In genomic region chr7:116812905-116813304, GRCh38 we compare ENCODE assay signal across 27 cellular contexts. TPM values are rescaled to one million over a fixed set of nuclear protein-coding genes. Genes with fewer than 3 reads are reported as not detected.
A peak's percentile ranks its signal among the peaks of the same experiment; 100 is the strongest.
DNase-seq lines count a peak whose midpoint lies in the region; ATAC-seq, FAIRE-seq and TF ChIP-seq lines count a peak whose summit lies in the region.
"Had no signal": no experiment of that assay in that cellular context is flagged by ENCODE, and none has a peak within 500 bp of the region (broad histone marks: within the 10 kb centered on the region; RNA-seq: fewer than 3 reads in every experiment).

No MANE protein-coding gene starts in this region.

- intact Hi-C loops in Panc1 (cut with micrococcal nuclease; ENCODE audit: unreplicated experiment), result no loop called here
- intact Hi-C loops in stomach (cut with DNase I; ENCODE audit: low total_unique reads), result loop anchor here (10.0 kb wide), 1 partner anchor 218 kb away; no protein-coding TSS in a partner anchor

- CTCF ChIA-PET in Panc1 (lab: Charles Lee), result no interaction called here

- no peak overlapping the region for H3K4me2 ChIP-seq in MM.1S (ENCODE audit: low read depth, low read length)
- H3K4me2 ChIP-seq: KMS-11 had no signal

- FAIRE-seq in small intestine (lab: Jason Lieb, UNC), result no peak
- FAIRE-seq: H1, HTR-8/SVneo had no signal

- DNase-seq in EH (ENCODE audit: low read depth), result peak; percentile 35
- DNase-seq in Panc1 (ENCODE audit: low read depth, low spot score), result no peak
- DNase-seq in kidney epithelial cell (ENCODE audit: low read depth), result peak; percentile 96
- DNase-seq in small intestine, result peak; percentile 59
- no peak for DNase-seq in stomach
- DNase-seq in germinal center (ENCODE audit: low spot score), result no peak
- DNase-seq in hepatic stellate cell (ENCODE audit: low spot score), result no peak
- DNase-seq in MM.1S, result no peak
- DNase-seq: activated CD4-positive, alpha-beta T cell treated with anti-CD3 and anti-CD28 coated beads, Interleukin-2, amount 10 ng/mL, durations not matched to agents 24 days and 14 days; activated CD8-positive, alpha-beta memory T cell treated with anti-CD3 and anti-CD28 coated beads, Interleukin-2, amount 10 ng/mL, durations not matched to agents 7 days and 5 days; activated naive CD4-positive, alpha-beta T cell treated with anti-CD3 and anti-CD28 coated beads, Interleukin-2, amount 10 ng/mL, durations not matched to agents 7 days and 5 days; activated T-cell treated with anti-CD3 and anti-CD28 coated beads, Interleukin-2, amount 50 U/mL, for 72 hours; amygdala; C1 segment of cervical spinal cord; MV-4-11; natural killer cell; NCI-H1694; NCI-H2171 treated with DMSO at 0.1 percent for 48 hours; NCI-H524; retina had no signal

- no peak overlapping the region for H3K4me3 ChIP-seq in Panc1 (ENCODE audit: low read depth in 2 of 2, low read length in 2 of 2)
- H3K4me3 ChIP-seq in kidney epithelial cell (ENCODE audit: low read depth, low read length), result no peak overlapping the region
- no peak overlapping the region for H3K4me3 ChIP-seq in small intestine (ENCODE audit: low read depth in 1 of 2, low read length in 2 of 2)
- H3K4me3 ChIP-seq in stomach, result no peak overlapping the region
- no peak overlapping the region for H3K4me3 ChIP-seq in MM.1S (ENCODE audit: low read length)
- H3K4me3 ChIP-seq: suprapubic skin, vagina had no signal

- no peaks in the 10 kb centered on the region for H3F3A ChIP-seq in MM.1S (ENCODE audit: insufficient read depth, low read length)

- 11 to 49% (median 24%) methylated on average over 2 of the region's 2 CpGs for WGBS in small intestine, 3 donors
- WGBS in stomach, 5 donors, result 30 to 47% (median 40%) methylated on average over 2 of the region's 2 CpGs

- no peaks in the 10 kb centered on the region for H3K9me3 ChIP-seq in Panc1 (ENCODE audit: control insufficient read depth, insufficient read depth, low read depth, low read length)
- no peaks in the 10 kb centered on the region for H3K9me3 ChIP-seq in small intestine (ENCODE audit: control insufficient read depth, low read depth)
- H3K9me3 ChIP-seq in stomach, result no peaks in the 10 kb centered on the region
- H3K9me3 ChIP-seq in MM.1S (replicated peaks; ENCODE audit: insufficient read depth, low read length), result no peaks in the 10 kb centered on the region
- H3K9me3 ChIP-seq: suprapubic skin, vagina had no signal

- POLR2A ChIA-PET in Panc1 (lab: Charles Lee), result no interaction called here

- no peaks in the 10 kb centered on the region for H3K79me2 ChIP-seq in MM.1S (ENCODE audit: low read length)

- H4K20me1 ChIP-seq in MM.1S (ENCODE audit: insufficient read depth, low read length), result no peaks in the 10 kb centered on the region

- H3K27ac ChIP-seq in Panc1 (ENCODE audit: low read length), result peak overlapping the region; percentile 40; the same call in 1 of the 2 replicates
- no peak overlapping the region for H3K27ac ChIP-seq in small intestine (ENCODE audit: low read depth in 1 of 2, low read length in 1 of 2)
- H3K27ac ChIP-seq in stomach, result no peak overlapping the region
- no peak overlapping the region for H3K27ac ChIP-seq in MM.1S (ENCODE audit: low read length)
- H3K27ac ChIP-seq: KMS-11, suprapubic skin, vagina had no signal

- H3K9ac ChIP-seq in MM.1S (ENCODE audit: low read length), result no peak overlapping the region
- H3K9ac ChIP-seq: KMS-11 had no signal

- TF ChIP-seq CTCF in Panc1 (IDR thresholded peaks at IDR 0.05) (no peak), kidney epithelial cell (IDR thresholded peaks at IDR 0.05; ENCODE audit: insufficient read depth, low read length, poor library complexity, severe bottlenecking) (no peak), stomach (IDR thresholded peaks at IDR 0.05) (no peak), MM.1S (IDR thresholded peaks at IDR 0.05; ENCODE audit: low read length) (no peak)

- H3K9me2 ChIP-seq in MM.1S (replicated peaks; ENCODE audit: insufficient read depth, low read length), result no peaks in the 10 kb centered on the region

- no peak for TF ChIP-seq POLR2A in stomach (IDR thresholded peaks at IDR 0.05)

- H3K36me3 ChIP-seq in Panc1 (ENCODE audit: control insufficient read depth, insufficient read depth, low read length) (no peaks in the 10 kb centered on the region), kidney epithelial cell (ENCODE audit: control insufficient read depth, insufficient read depth, low read length) (no peaks in the 10 kb centered on the region), small intestine (ENCODE audit: control insufficient read depth in 2 of 2, insufficient read depth in 2 of 2, low read length in 2 of 2) (no peaks in the 10 kb centered on the region), stomach (no peaks in the 10 kb centered on the region), MM.1S (replicated peaks; ENCODE audit: insufficient read depth, low read length) (no peaks in the 10 kb centered on the region)
- H3K36me3 ChIP-seq: suprapubic skin, vagina had no signal

- BruUV-seq in Panc1 (replicated peaks; lab: Mats Ljungman, UMichigan), result no TSS peak

- H2AFZ ChIP-seq in MM.1S (ENCODE audit: low read length), result no peak overlapping the region

- no peak for TF ChIP-seq EP300 in stomach (IDR thresholded peaks at IDR 0.05)

- in situ Hi-C loops in Panc1 (cut with HindIII; ENCODE audit: low pct_unique_long_range_greater_than_20kb, low sequenced_read_pairs), result no loop called here

- ATAC-seq in Panc1, result no peak
- ATAC-seq: activated CD8-positive, alpha-beta memory T cell treated with anti-CD3 and anti-CD28 coated beads, Interleukin-2, amount 10 ng/mL, durations not matched to agents 7 days and 5 days; activated T-cell treated with anti-CD3 and anti-CD28 coated beads, Interleukin-2, amount 50 U/mL, for 72 hours; left lobe of liver; natural killer cell; SK-N-SH treated with all-trans-retinoic acid at 6 μM for 48 hours had no signal

- H3K4me1 ChIP-seq in Panc1 (ENCODE audit: control insufficient read depth, insufficient read depth, low read length) (peaks cover 35% of the 10 kb centered on the region), small intestine (ENCODE audit: control insufficient read depth in 2 of 2, insufficient read depth in 1 of 2, low read depth in 1 of 2, low read length in 1 of 2) (peaks cover 2 to 7% of the 10 kb centered on the region in 2 donors), stomach (peaks cover 0 to 31% (median 21%) of the 10 kb centered on the region in 4 donors), MM.1S (ENCODE audit: low read length) (no peaks in the 10 kb centered on the region)
- H3K4me1 ChIP-seq: suprapubic skin, vagina had no signal

- no peaks in the 10 kb centered on the region for H3K27me3 ChIP-seq in Panc1 (ENCODE audit: control insufficient read depth, insufficient read depth, low read length)
- H3K27me3 ChIP-seq in kidney epithelial cell (ENCODE audit: control insufficient read depth, insufficient read depth, low read length), result no peaks in the 10 kb centered on the region
- H3K27me3 ChIP-seq in small intestine (ENCODE audit: control insufficient read depth in 2 of 2, insufficient read depth in 2 of 2, low read length in 2 of 2), result no peaks in the 10 kb centered on the region
- H3K27me3 ChIP-seq in stomach, result no peaks in the 10 kb centered on the region
- H3K27me3 ChIP-seq in MM.1S (replicated peaks; ENCODE audit: insufficient read depth, low read length), result no peaks in the 10 kb centered on the region
- H3K27me3 ChIP-seq: suprapubic skin, vagina had no signal

RNA-seq across cellular contexts. Expression of gene CAPZA2, which starts 49.5 kb away (rescaled TPM):
- 195 TPM for total RNA-seq in Panc1 (2021; ENCODE audit: unreplicated experiment)
- polyA plus RNA-seq in Panc1 (2012; ENCODE audit: insufficient read length), result 77.8 TPM
- total RNA-seq in kidney epithelial cell, result 69.8 and 75.7 TPM in 2 replicates
- 10 to 100 TPM; 84.6 to 95.9 (median 86.6) TPM for polyA plus RNA-seq in small intestine
- total RNA-seq in stomach, result 1,000 to 10,000 TPM in 1 of 5 donors, 100 to 1,000 TPM in 2, 10 to 100 TPM in 2; 13.9 to 1,001 (median 107) TPM
- polyA plus RNA-seq in stomach, result 10 to 100 TPM; 35.6 to 92.0 (median 74.6) TPM

Comparison
In these comparisons a context has a peak if more than half of its experiments do, and no peak if none do; other contexts are left out.
1. DNase-seq: peak in EH (single experiment), kidney epithelial cell (single experiment) and small intestine (single experiment); none in Panc1 (single experiment), stomach (single experiment), germinal center (single experiment), hepatic stellate cell (single experiment) and MM.1S (single experiment).